ENCODE assay signal across 11 cellular contexts in the genomic region with DNA sequence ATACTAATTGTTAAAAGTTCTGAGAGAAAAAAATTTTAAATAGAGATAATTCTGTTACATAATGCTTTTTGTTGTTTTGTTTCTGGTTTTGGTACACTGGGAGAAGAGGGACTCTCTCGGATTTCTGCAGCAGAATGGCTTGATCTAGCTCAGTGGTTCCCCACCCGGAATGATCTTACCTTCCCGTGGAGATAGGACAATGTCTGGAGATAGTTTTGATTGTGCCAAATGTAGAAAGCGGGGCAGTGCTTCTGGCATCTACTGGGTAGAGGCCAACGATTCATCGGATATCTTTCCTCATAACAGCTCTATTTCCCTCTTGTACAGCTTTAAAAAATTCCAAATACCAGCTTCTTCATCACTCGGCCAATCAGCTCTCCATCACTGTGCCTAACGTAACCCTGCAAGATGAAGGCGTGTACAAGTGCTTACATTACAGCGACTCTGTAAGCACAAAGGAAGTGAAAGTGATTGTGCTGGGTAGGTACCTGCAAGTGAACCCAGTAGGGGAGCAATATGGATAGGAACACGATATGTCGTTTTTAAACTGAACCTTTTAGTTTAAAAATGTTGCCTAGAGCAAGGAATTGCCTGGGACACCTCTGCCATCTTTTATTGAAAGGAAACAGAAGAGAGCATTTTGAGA. TPM values are rescaled to one million over a fixed set of nuclear protein-coding genes. Genes with fewer than 3 reads are reported as not detected.
DNase-seq lines count a peak whose midpoint lies in the region; ATAC-seq and TF ChIP-seq lines count a peak whose summit lies in the region.
"Had no signal": no experiment of that assay in that cellular context is flagged by ENCODE, and none has a peak within 500 bp of the region (broad histone marks: within the 10 kb centered on the region; RNA-seq: fewer than 3 reads in every experiment).

No MANE protein-coding gene starts in this region.

- peak overlapping the region; percentile 65 for H3K4me3 Mint-ChIP-seq in CD8-positive, alpha-beta T cell
- H3K4me3 Mint-ChIP-seq: H9, type B pancreatic cell had no signal

- no peaks in the 10 kb centered on the region for H3K9me3 ChIP-seq in CD8-positive, alpha-beta T cell (ENCODE audit: low read length)

- H3K4me3 ChIP-seq in CD8-positive, alpha-beta T cell (ENCODE audit: low read depth, low read length) = peak overlapping the region; percentile 7
- H3K4me3 ChIP-seq in lower leg skin (ENCODE audit: low read depth, poor library complexity, severe bottlenecking) (no peak overlapping the region), H7 (ENCODE audit: insufficient read depth, low read depth, low read length) (no peak overlapping the region)

- no peaks in the 10 kb centered on the region for H3K9me3 Mint-ChIP-seq in CD8-positive, alpha-beta T cell
- H3K9me3 Mint-ChIP-seq: H9, type B pancreatic cell had no signal

- H3K36me3 Mint-ChIP-seq in CD8-positive, alpha-beta T cell = peaks cover 68% of the 10 kb centered on the region
- H3K36me3 Mint-ChIP-seq: type B pancreatic cell had no signal

- DNase-seq in CD8-positive, alpha-beta T cell = peak in 3 of 7 experiments; percentile 21 to 60 (median 23)
- DNase-seq in caudate nucleus (lab: John Stamatoyannopoulos, UW) (peak in 16 of 61 donors; percentile 4 to 64 (median 23)), lower leg skin (ENCODE audit: low spot score in 2 of 2) (no peak), HPDE6-E6E7 (ENCODE audit: extremely low spot score) (no peak), glomerular visceral epithelial cell (ENCODE audit: extremely low spot score) (no peak), H7 (no peak)
- DNase-seq: H9, NCI-H1105 treated with DMSO at 0.1 percent for 48 hours had no signal

- POLR2A ChIA-PET in CD8-positive, alpha-beta T cell (lab: Charles Lee) = interaction anchor here (0.8 to 5.9 kb wide), 11 partner anchors 8 to 235 kb away, joined by 3 to 69 read pairs (median 6); partner anchors contain the start of genes CRTAM and HSPA8

- H3K4me1 ChIP-seq in CD8-positive, alpha-beta T cell (ENCODE audit: insufficient read depth, low read length) = peaks cover 75% of the 10 kb centered on the region

- peak overlapping the region; percentile 93 for H3K27ac Mint-ChIP-seq in CD8-positive, alpha-beta T cell
- H3K27ac Mint-ChIP-seq: H9, type B pancreatic cell had no signal

- CTCF ChIA-PET in CD8-positive, alpha-beta T cell (lab: Charles Lee) = interaction anchor here (0.5 to 20.2 kb wide), 16 partner anchors 9 to 421 kb away, joined by 3 to 472 read pairs (median 23); partner anchors contain the start of gene CRTAM

- H3K27me3 ChIP-seq in CD8-positive, alpha-beta T cell (ENCODE audit: insufficient read depth, low read length) = no peaks in the 10 kb centered on the region
- no peaks in the 10 kb centered on the region for H3K27me3 ChIP-seq in H7 (ENCODE audit: control insufficient read depth, insufficient read depth, low read length)

- H3K27ac ChIP-seq in CD8-positive, alpha-beta T cell (ENCODE audit: low read depth, low read length) = peak overlapping the region; percentile 46
- H3K27ac ChIP-seq in caudate nucleus (ENCODE audit: low read depth, low read length) = peak overlapping the region; percentile 67

- ATAC-seq in CD8-positive, alpha-beta T cell = peak; percentile 87
- peak; percentile 50 for ATAC-seq in GM18909 (IDR thresholded peaks at IDR 0.05; ENCODE audit: poor library complexity, unreplicated experiment)
- ATAC-seq in HG03565 (IDR thresholded peaks at IDR 0.05; ENCODE audit: unreplicated experiment) = peak; percentile 46

- TF ChIP-seq POLR2A in lower leg skin (IDR thresholded peaks at IDR 0.05) = no peak

- peaks cover 75% of the 10 kb centered on the region for H3K4me1 Mint-ChIP-seq in CD8-positive, alpha-beta T cell (ENCODE audit: low read depth)

- 76 to 80% methylated on average over 12 of the region's 12 CpGs for WGBS in lower leg skin, 2 donors

- H3K27me3 Mint-ChIP-seq in CD8-positive, alpha-beta T cell (ENCODE audit: low read depth) = no peaks in the 10 kb centered on the region

- TF ChIP-seq CTCF in CD8-positive, alpha-beta T cell (IDR thresholded peaks at IDR 0.05) = no peak
- no peak for TF ChIP-seq CTCF in lower leg skin (IDR thresholded peaks at IDR 0.05)

- H3K36me3 ChIP-seq in CD8-positive, alpha-beta T cell (ENCODE audit: insufficient read depth, low read length) = peaks cover 21% of the 10 kb centered on the region
- no peaks in the 10 kb centered on the region for H3K36me3 ChIP-seq in H7 (replicated peaks; ENCODE audit: control insufficient read depth, insufficient read depth, low read length)

- intact Hi-C loops in CD8-positive, alpha-beta T cell (cut with DNase I, micrococcal nuclease) = loop anchor here (1.0 to 10.0 kb wide), 6 partner anchors 8 to 211 kb away; partner anchors contain the start of genes UBASH3B (in 2 of the 2) and HSPA8 (in 1 of the 2)
- intact Hi-C loops in lower leg skin (cut with DNase I; ENCODE audit: low total_unique reads) = no loop called here

RNA-seq across cellular contexts. Expression of gene CRTAM, which starts 13.2 kb away (rescaled TPM):
- 10 to 100 TPM; 31.7 to 36.1 TPM for total RNA-seq in CD8-positive, alpha-beta T cell
- 1 to 10 TPM in 1 of 4 donors, under 1 TPM in 1, not detected in 2; 0.15 to 4.4 TPM for total RNA-seq in lower leg skin
- total RNA-seq in H7 (2014; rRNA removed; shearing (Covaris generic)) = 0.07 and 0.18 TPM in 2 replicates
- total RNA-seq: H9 had no signal

RNA-seq across cellular contexts. Expression of gene JHY, which starts 31.1 kb away (rescaled TPM):
- total RNA-seq in CD8-positive, alpha-beta T cell = 1 to 10 TPM; 1.7 to 1.9 TPM
- 1 to 10 TPM; 2.5 to 4.2 (median 3.2) TPM for total RNA-seq in lower leg skin
- total RNA-seq in H7 (2014; rRNA removed; shearing (Covaris generic)) = 1.4 and 2.4 TPM in 2 replicates

Comparison
In these comparisons a context has a peak if more than half of its experiments do, and no peak if none do; other contexts are left out.
1. RNA of gene CRTAM, which starts 13.2 kb away (total RNA-seq): 31.7 to 36.1 TPM in CD8-positive, alpha-beta T cell; 0.15 to 4.4 TPM in lower leg skin and 0.07 to 0.18 TPM in H7; every median in the first group is over 4 times any median in the second.
2. Peak in every context shown above with its lines, with median percentiles within 50 percentile points of each other: ATAC-seq.